Comparison of ENCODE assay signal across 9 cellular contexts in the genomic region with DNA sequence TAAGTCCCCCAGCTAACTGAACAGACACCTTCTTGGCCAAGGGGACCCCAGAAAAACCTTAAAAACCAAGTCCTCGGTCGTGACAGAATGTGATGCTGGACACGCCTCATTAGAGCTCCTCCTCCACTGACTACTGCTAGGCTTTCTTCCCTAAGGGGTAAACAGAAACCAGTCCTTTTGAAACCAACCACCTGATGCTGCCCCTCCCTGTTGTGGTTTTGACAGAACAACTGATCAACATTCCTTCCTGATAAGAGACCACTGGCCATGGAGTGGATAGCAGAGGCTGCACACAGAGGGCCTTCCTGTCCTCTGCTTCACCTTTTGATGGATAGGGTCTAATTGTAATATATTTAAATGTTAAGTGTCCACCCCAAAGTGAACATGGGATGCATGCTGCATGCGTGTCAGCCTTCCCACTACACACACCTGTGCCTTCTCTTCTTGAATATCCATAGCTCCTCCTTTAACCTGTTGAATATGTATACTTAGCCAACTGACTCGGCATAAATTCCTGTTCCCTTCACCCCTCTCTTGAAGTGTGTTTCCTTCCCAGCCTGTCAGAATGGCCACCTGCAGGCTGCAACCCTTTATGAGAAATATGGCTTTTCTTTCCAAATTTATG. TPM values are rescaled to one million over a fixed set of nuclear protein-coding genes. Genes with fewer than 3 reads are reported as not detected.
DNase-seq lines count a peak whose midpoint lies in the region; ATAC-seq lines count a peak whose summit lies in the region.
"Had no signal": no experiment of that assay in that cellular context is flagged by ENCODE, and none has a peak within 500 bp of the region (broad histone marks: within the 10 kb centered on the region; RNA-seq: fewer than 3 reads in every experiment).

No MANE protein-coding gene starts in this region.

- H3K27me3 Mint-ChIP-seq in naive thymus-derived CD8-positive, alpha-beta T cell, result peaks cover 0 to 14% (median 0%) of the 10 kb centered on the region in 5 donors

- peak overlapping the region in 4 of 10 donors; percentile 12 to 43 (median 34) for H3K27ac Mint-ChIP-seq in naive thymus-derived CD8-positive, alpha-beta T cell

- H3K36me3 Mint-ChIP-seq in naive thymus-derived CD8-positive, alpha-beta T cell, result no peaks in the 10 kb centered on the region

- DNase-seq in NCI-H146 treated with DMSO at 0.1 percent for 48 hours (lab: John Stamatoyannopoulos, UW; ENCODE audit: unreplicated experiment) (peak; percentile 93), germinal center (ENCODE audit: low spot score) (peak; percentile 27), iPS-NIHi11 (ENCODE audit: low spot score) (no peak), KBM-7 (no peak), activated gamma-delta T cell (lab: John Stamatoyannopoulos, UW) (no peak)
- DNase-seq in naive thymus-derived CD8-positive, alpha-beta T cell, result no peak
- DNase-seq: T1000 had no signal

- no peaks in the 10 kb centered on the region for H3K9me3 Mint-ChIP-seq in naive thymus-derived CD8-positive, alpha-beta T cell

- in situ Hi-C loops in KBM-7 (cut with MboI; ENCODE audit: low pct_unique_long_range_greater_than_20kb, low sequenced_read_pairs), result no loop called here

- H3K4me1 Mint-ChIP-seq in naive thymus-derived CD8-positive, alpha-beta T cell, result peaks cover 6 to 24% (median 13%) of the 10 kb centered on the region in 4 donors

- peak; percentile 85 for ATAC-seq in GM18502 (IDR thresholded peaks at IDR 0.05; ENCODE audit: poor library complexity, unreplicated experiment)
- ATAC-seq in GM21786 (IDR thresholded peaks at IDR 0.05; ENCODE audit: unreplicated experiment), result peak; percentile 70
- no peak for ATAC-seq in naive thymus-derived CD8-positive, alpha-beta T cell

- no peak overlapping the region for H3K4me3 Mint-ChIP-seq in naive thymus-derived CD8-positive, alpha-beta T cell

- POLR2A ChIA-PET in naive thymus-derived CD8-positive, alpha-beta T cell (lab: Charles Lee), result no interaction called here

RNA-seq across cellular contexts. Expression of gene SLC2A12, which starts 27.9 kb away (rescaled TPM):
- total RNA-seq in naive thymus-derived CD8-positive, alpha-beta T cell, result not detected
- polyA plus RNA-seq in naive thymus-derived CD8-positive, alpha-beta T cell, result not detected

Comparison
In these comparisons a context has a peak if more than half of its experiments do, and no peak if none do; other contexts are left out.
1. ATAC-seq: peak in GM18502 (single experiment) and GM21786 (single experiment); none in naive thymus-derived CD8-positive, alpha-beta T cell (0 of 2).
2. DNase-seq: peak in NCI-H146 treated with DMSO at 0.1 percent for 48 hours (single experiment) and germinal center (single experiment); none in iPS-NIHi11 (single experiment), naive thymus-derived CD8-positive, alpha-beta T cell (0 of 10), KBM-7 (single experiment) and activated gamma-delta T cell (single experiment).